In genomic region chr17:40548491-40548981, GRCh38 we compare ENCODE assay signal across 9 cellular contexts. TPM values are rescaled to one million over a fixed set of nuclear protein-coding genes. Genes with fewer than 3 reads are reported as not detected.
DNase-seq lines count a peak whose midpoint lies in the region; ATAC-seq, FAIRE-seq and TF ChIP-seq lines count a peak whose summit lies in the region.
"Had no signal": no experiment of that assay in that cellular context is flagged by ENCODE, and none has a peak within 500 bp of the region (broad histone marks: within the 10 kb centered on the region; RNA-seq: fewer than 3 reads in every experiment).

No MANE protein-coding gene starts in this region.

- CTCF ChIA-PET in HepG2 (lab: Yijun Ruan, JAX; ENCODE audit: low intra/inter-chr PET ratio, low total read pairs), result no interaction called here

- H4K20me1 ChIP-seq in HepG2 (ENCODE audit: insufficient read depth, low read length), result no peaks in the 10 kb centered on the region

- no peaks in the 10 kb centered on the region for H3K36me3 ChIP-seq in HepG2 (replicated peaks in 1 of 2; ENCODE audit: control insufficient read depth in 1 of 2, insufficient read depth in 2 of 2, low read length in 2 of 2)

- peak overlapping the region; percentile 90 for H3K4me2 ChIP-seq in HepG2 (ENCODE audit: low read depth, low read length)

- H3K9me3 ChIP-seq in HepG2 (ENCODE audit: low read length), result no peaks in the 10 kb centered on the region

- intact Hi-C loops in activated T-helper 2 cell treated with anti-CD3 and anti-CD28 coated beads, Interferon-gamma antibody, Interleukin-2, Interleukin-4, amounts not matched to agents 10 μg/mL and 5 μg/mL and 100 μg/mL, durations not matched to agents 14 hours and 24 hours and 36 hours (cut with micrococcal nuclease), result loop anchor here (10.0 kb wide), 1 partner anchor 856 kb away; no protein-coding TSS in a partner anchor
- intact Hi-C loops in HepG2 (cut with micrococcal nuclease; ENCODE audit: unreplicated experiment), result no loop called here

- TF ChIP-seq CTCF in HepG2 (CRISPR knock-in tag; IDR thresholded peaks at IDR 0.05), result no peak

- TF ChIP-seq EP300 in HepG2 (IDR thresholded peaks at IDR 0.05; ENCODE audit: low read depth in 2 of 2, low read length in 2 of 2) (no peak), HepG2 (CRISPR knock-in tag; IDR thresholded peaks at IDR 0.05; ENCODE audit: borderline replicate concordance) (no peak)

- no peaks in the 10 kb centered on the region for H3K79me2 ChIP-seq in HepG2 (ENCODE audit: insufficient read depth, low read length)

- no peak overlapping the region for H3K4me3 Mint-ChIP-seq in activated T-helper 2 cell treated with anti-CD3 and anti-CD28 coated beads, Interferon-gamma antibody, Interleukin-2, Interleukin-4, amounts not matched to agents 10 μg/mL and 5 μg/mL and 100 μg/mL, durations not matched to agents 14 hours and 24 hours and 36 hours (ENCODE audit: low read depth)
- peak overlapping the region in 1 of 2 donors; percentile 29 for H3K4me3 Mint-ChIP-seq in stimulated activated naive B cell treated with anti-CD40 and anti-IgM and Interleukin-4, amounts not matched to agents 10 μg/mL and 1 μg/mL and 100 μg/mL, for 72 hours

- peaks cover 34% of the 10 kb centered on the region for H3K36me3 Mint-ChIP-seq in activated T-helper 2 cell treated with anti-CD3 and anti-CD28 coated beads, Interferon-gamma antibody, Interleukin-2, Interleukin-4, amounts not matched to agents 10 μg/mL and 5 μg/mL and 100 μg/mL, durations not matched to agents 14 hours and 24 hours and 36 hours (ENCODE audit: low read depth)
- peaks cover 23 to 29% of the 10 kb centered on the region in 2 donors for H3K36me3 Mint-ChIP-seq in stimulated activated naive B cell treated with anti-CD40 and anti-IgM and Interleukin-4, amounts not matched to agents 10 μg/mL and 1 μg/mL and 100 μg/mL, for 72 hours

- no peaks in the 10 kb centered on the region for H3K27me3 ChIP-seq in HepG2 (ENCODE audit: control insufficient read depth in 1 of 2, insufficient read depth in 2 of 2, low read length in 2 of 2)

- TF ChIP-seq POLR2A in HepG2 (IDR thresholded peaks at IDR 0.05; ENCODE audit: insufficient read depth in 1 of 2, low read depth in 2 of 2, low read length in 2 of 2), result no peak

- no peak for FAIRE-seq in HepG2 (lab: Jason Lieb, UNC)

- peak overlapping the region; percentile 85 for H3K27ac ChIP-seq in HepG2 (ENCODE audit: extremely low read length, insufficient read depth, low read length)

- peaks cover 73% of the 10 kb centered on the region for H3K4me1 ChIP-seq in HepG2 (ENCODE audit: insufficient read depth, low read length)

- peaks cover 58% of the 10 kb centered on the region for H3K4me1 Mint-ChIP-seq in activated T-helper 2 cell treated with anti-CD3 and anti-CD28 coated beads, Interferon-gamma antibody, Interleukin-2, Interleukin-4, amounts not matched to agents 10 μg/mL and 5 μg/mL and 100 μg/mL, durations not matched to agents 14 hours and 24 hours and 36 hours (ENCODE audit: low read depth)
- peaks cover 76 to 95% of the 10 kb centered on the region in 2 donors for H3K4me1 Mint-ChIP-seq in stimulated activated naive B cell treated with anti-CD40 and anti-IgM and Interleukin-4, amounts not matched to agents 10 μg/mL and 1 μg/mL and 100 μg/mL, for 72 hours

- POLR2A ChIA-PET in HepG2 (lab: Yijun Ruan, JAX), result interaction anchor here (0.6 to 4.3 kb wide), 20 partner anchors 10 to 1140 kb away, joined by 3 to 106 read pairs (median 5); partner anchors contain the start of genes EIF1, IGFBP4, KRT19 and TOP2A

- no peak overlapping the region for H2AFZ ChIP-seq in HepG2 (ENCODE audit: low read length)

- 38% methylated on average over 9 of the region's 9 CpGs for WGBS in HepG2 (ENCODE audit: low lambda C conversion rate)

- peak overlapping the region; percentile 10 to 58 (median 16); a peak in 5 of 6 replicates for H3K4me3 ChIP-seq in HepG2 (replicated peaks in 1 of 3; ENCODE audit: insufficient read depth in 1 of 3, low read depth in 2 of 3, low read length in 3 of 3)

- ATAC-seq in HepG2 (no peak), GM19463 (IDR thresholded peaks at IDR 0.05; ENCODE audit: unreplicated experiment) (no peak), GM21576 (IDR thresholded peaks at IDR 0.05; ENCODE audit: unreplicated experiment) (no peak)
- ATAC-seq in stimulated activated naive B cell treated with anti-CD40 and anti-IgM and Interleukin-4, amounts not matched to agents 10 μg/mL and 1 μg/mL and 100 μg/mL, for 72 hours (replicated peaks), result no peak

- BruUV-seq in HepG2 (replicated peaks; lab: Mats Ljungman, UMichigan), result no TSS peak

- H3K9me3 Mint-ChIP-seq in activated T-helper 2 cell treated with anti-CD3 and anti-CD28 coated beads, Interferon-gamma antibody, Interleukin-2, Interleukin-4, amounts not matched to agents 10 μg/mL and 5 μg/mL and 100 μg/mL, durations not matched to agents 14 hours and 24 hours and 36 hours, result no peaks in the 10 kb centered on the region
- no peaks in the 10 kb centered on the region for H3K9me3 Mint-ChIP-seq in stimulated activated naive B cell treated with anti-CD40 and anti-IgM and Interleukin-4, amounts not matched to agents 10 μg/mL and 1 μg/mL and 100 μg/mL, for 72 hours

- peak overlapping the region; percentile 70 for H3K9ac ChIP-seq in HepG2 (ENCODE audit: insufficient read depth, low read depth, low read length)

- TF ChIP-seq RAD21 in HepG2 (CRISPR knock-in tag; IDR thresholded peaks at IDR 0.05), result no peak

- peak; percentile 67 for DNase-seq in NCI-H510A treated with DMSO at 0.1 percent for 48 hours (lab: John Stamatoyannopoulos, UW)
- DNase-seq in NCI-H510A (lab: John Stamatoyannopoulos, UW), result no peak
- DNase-seq in activated T-helper 2 cell treated with anti-CD3 and anti-CD28 coated beads, Interferon-gamma antibody, Interleukin-2, Interleukin-4, amounts not matched to agents 10 μg/mL and 5 μg/mL and 100 μg/mL, durations not matched to agents 14 hours and 24 hours and 36 hours (ENCODE audit: low spot score), result peak; percentile 6
- DNase-seq in HepG2 (ENCODE audit: low spot score), result no peak
- DNase-seq in stimulated activated naive B cell treated with anti-CD40 and anti-IgM and Interleukin-4, amounts not matched to agents 10 μg/mL and 1 μg/mL and 100 μg/mL, for 72 hours, result no peak
- no peak for DNase-seq in stimulated activated CD4-positive, alpha-beta T cell treated with anti-CD3 and anti-CD28 coated beads, Interleukin-15, amount 100 ng/mL, for 24 hours

- peak overlapping the region; percentile 32 for H3K27ac Mint-ChIP-seq in activated T-helper 2 cell treated with anti-CD3 and anti-CD28 coated beads, Interferon-gamma antibody, Interleukin-2, Interleukin-4, amounts not matched to agents 10 μg/mL and 5 μg/mL and 100 μg/mL, durations not matched to agents 14 hours and 24 hours and 36 hours
- H3K27ac Mint-ChIP-seq in stimulated activated naive B cell treated with anti-CD40 and anti-IgM and Interleukin-4, amounts not matched to agents 10 μg/mL and 1 μg/mL and 100 μg/mL, for 72 hours, result peak overlapping the region; percentile 52

- in situ Hi-C loops in HepG2 (cut with HindIII; ENCODE audit: extremely low pct_ligation_motif_present, low pct_unique_long_range_greater_than_20kb), result no loop called here

- no peaks in the 10 kb centered on the region for H3K27me3 Mint-ChIP-seq in activated T-helper 2 cell treated with anti-CD3 and anti-CD28 coated beads, Interferon-gamma antibody, Interleukin-2, Interleukin-4, amounts not matched to agents 10 μg/mL and 5 μg/mL and 100 μg/mL, durations not matched to agents 14 hours and 24 hours and 36 hours (ENCODE audit: low read depth)
- H3K27me3 Mint-ChIP-seq in stimulated activated naive B cell treated with anti-CD40 and anti-IgM and Interleukin-4, amounts not matched to agents 10 μg/mL and 1 μg/mL and 100 μg/mL, for 72 hours, result peaks cover 0 to 4% of the 10 kb centered on the region in 2 donors

RNA-seq across cellular contexts. Expression of gene CCR7, which starts 16.7 kb away (rescaled TPM):
- 367 and 374 TPM in 2 replicates for total RNA-seq in activated T-helper 2 cell treated with anti-CD3 and anti-CD28 coated beads, Interferon-gamma antibody, Interleukin-2, Interleukin-4, amounts not matched to agents 10 μg/mL and 5 μg/mL and 100 μg/mL, durations not matched to agents 14 hours and 24 hours and 36 hours
- total RNA-seq in HepG2 (2016; rRNA removed; fragmentation: Illumina TruSeq; extraction: Trizol), result 0.04 TPM in 1 of 2 replicates, not detected in the other
- total RNA-seq in HepG2 (2016; cell fraction: cytosol; rRNA removed; fragmentation: Illumina TruSeq; extraction: Trizol; ENCODE audit: low read depth), result not detected in 2 replicates
- total RNA-seq in HepG2 (2016; cell fraction: insoluble cytoplasmic fraction; rRNA removed; fragmentation: Illumina TruSeq; extraction: Trizol), result 0.09 TPM in 1 of 2 replicates, not detected in the other
- not detected in 2 replicates for total RNA-seq in HepG2 (2016; cell fraction: membrane; rRNA removed; fragmentation: Illumina TruSeq; extraction: Trizol)
- not detected in 2 replicates for total RNA-seq in HepG2 (2016; cell fraction: nucleus; rRNA removed; fragmentation: Illumina TruSeq; extraction: Trizol)
- 0.53 and 0.55 TPM in 2 replicates for polyA plus RNA-seq in HepG2 (2011; rRNA removed)
- polyA plus RNA-seq in HepG2 (2011; cell fraction: cytosol; rRNA removed), result 0.59 and 0.70 TPM in 2 replicates
- 0.31 and 1.1 TPM in 2 replicates for polyA plus RNA-seq in HepG2 (2011; cell fraction: nucleus; rRNA removed)
- 1.1 and 1.5 TPM in 2 replicates for polyA plus RNA-seq in HepG2 (2012)
- not detected in 2 replicates for polyA plus RNA-seq in HepG2 (2016; cell fraction: cytosol; fragmentation: Illumina TruSeq; extraction: Trizol; ENCODE audit: low read depth)
- not detected in 2 replicates for polyA plus RNA-seq in HepG2 (2016; cell fraction: insoluble cytoplasmic fraction; fragmentation: Illumina TruSeq; extraction: Trizol; ENCODE audit: low read depth)
- polyA plus RNA-seq in HepG2 (2016; cell fraction: membrane; fragmentation: Illumina TruSeq; extraction: Trizol; ENCODE audit: low read depth), result not detected in 2 replicates
- not detected in 2 replicates for polyA plus RNA-seq in HepG2 (2016; cell fraction: nucleus; fragmentation: Illumina TruSeq; extraction: Trizol; ENCODE audit: insufficient read depth, low read depth)
- polyA minus RNA-seq in HepG2 (2011; rRNA and poly(A)+ RNA removed; ENCODE audit: low replicate concordance), result 1.4 and 3.5 TPM in 2 replicates
- polyA minus RNA-seq in HepG2 (2011; cell fraction: cytosol; rRNA and poly(A)+ RNA removed), result 0.40 TPM in 1 of 2 replicates, not detected in the other
- 0.37 TPM in 1 of 2 replicates, not detected in the other for polyA minus RNA-seq in HepG2 (2011; cell fraction: nucleus; rRNA and poly(A)+ RNA removed)

RNA-seq across cellular contexts. Expression of gene TNS4, which starts 47.1 kb away (rescaled TPM):
- 8.7 and 9.0 TPM in 2 replicates for total RNA-seq in activated T-helper 2 cell treated with anti-CD3 and anti-CD28 coated beads, Interferon-gamma antibody, Interleukin-2, Interleukin-4, amounts not matched to agents 10 μg/mL and 5 μg/mL and 100 μg/mL, durations not matched to agents 14 hours and 24 hours and 36 hours
- total RNA-seq in HepG2 (2016; rRNA removed; fragmentation: Illumina TruSeq; extraction: Trizol), result 0.58 TPM in 2 replicates
- 0.18 and 0.20 TPM in 2 replicates for total RNA-seq in HepG2 (2016; cell fraction: cytosol; rRNA removed; fragmentation: Illumina TruSeq; extraction: Trizol; ENCODE audit: low read depth)
- 0.32 and 0.51 TPM in 2 replicates for total RNA-seq in HepG2 (2016; cell fraction: insoluble cytoplasmic fraction; rRNA removed; fragmentation: Illumina TruSeq; extraction: Trizol)
- total RNA-seq in HepG2 (2016; cell fraction: membrane; rRNA removed; fragmentation: Illumina TruSeq; extraction: Trizol), result 0.31 and 0.38 TPM in 2 replicates
- total RNA-seq in HepG2 (2016; cell fraction: nucleus; rRNA removed; fragmentation: Illumina TruSeq; extraction: Trizol), result 0.37 and 1.3 TPM in 2 replicates
- polyA plus RNA-seq in HepG2 (2011; rRNA removed), result 1.7 and 2.1 TPM in 2 replicates
- polyA plus RNA-seq in HepG2 (2011; cell fraction: cytosol; rRNA removed), result 0.69 and 1.3 TPM in 2 replicates
- polyA plus RNA-seq in HepG2 (2011; cell fraction: nucleus; rRNA removed), result 7.1 and 10.8 TPM in 2 replicates
- 0.37 and 0.42 TPM in 2 replicates for polyA plus RNA-seq in HepG2 (2012)
- polyA plus RNA-seq in HepG2 (2016; cell fraction: cytosol; fragmentation: Illumina TruSeq; extraction: Trizol; ENCODE audit: low read depth), result 0.20 and 0.22 TPM in 2 replicates
- polyA plus RNA-seq in HepG2 (2016; cell fraction: insoluble cytoplasmic fraction; fragmentation: Illumina TruSeq; extraction: Trizol; ENCODE audit: low read depth), result 1.3 and 2.3 TPM in 2 replicates
- 0.34 and 0.72 TPM in 2 replicates for polyA plus RNA-seq in HepG2 (2016; cell fraction: membrane; fragmentation: Illumina TruSeq; extraction: Trizol; ENCODE audit: low read depth)
- 4.4 and 6.8 TPM in 2 replicates for polyA plus RNA-seq in HepG2 (2016; cell fraction: nucleus; fragmentation: Illumina TruSeq; extraction: Trizol; ENCODE audit: insufficient read depth, low read depth)
- polyA minus RNA-seq in HepG2 (2011; rRNA and poly(A)+ RNA removed; ENCODE audit: low replicate concordance), result 7.4 and 24.1 TPM in 2 replicates
- 2.6 and 3.7 TPM in 2 replicates for polyA minus RNA-seq in HepG2 (2011; cell fraction: cytosol; rRNA and poly(A)+ RNA removed)
- polyA minus RNA-seq in HepG2 (2011; cell fraction: nucleus; rRNA and poly(A)+ RNA removed), result 4.0 and 6.1 TPM in 2 replicates
- total RNA-seq: A673 had no signal

Comparison
In these comparisons a context has a peak if more than half of its experiments do, and no peak if none do; other contexts are left out.
1. DNase-seq: peak in NCI-H510A treated with DMSO at 0.1 percent for 48 hours (single experiment) and activated T-helper 2 cell treated with anti-CD3 and anti-CD28 coated beads, Interferon-gamma antibody, Interleukin-2, Interleukin-4, amounts not matched to agents 10 μg/mL and 5 μg/mL and 100 μg/mL, durations not matched to agents 14 hours and 24 hours and 36 hours (single experiment); none in NCI-H510A (single experiment), HepG2 (single experiment), stimulated activated naive B cell treated with anti-CD40 and anti-IgM and Interleukin-4, amounts not matched to agents 10 μg/mL and 1 μg/mL and 100 μg/mL, for 72 hours (single experiment) and stimulated activated CD4-positive, alpha-beta T cell treated with anti-CD3 and anti-CD28 coated beads, Interleukin-15, amount 100 ng/mL, for 24 hours (single experiment).
2. RNA of gene CCR7, which starts 16.7 kb away (total RNA-seq): 367 to 374 TPM in activated T-helper 2 cell treated with anti-CD3 and anti-CD28 coated beads, Interferon-gamma antibody, Interleukin-2, Interleukin-4, amounts not matched to agents 10 μg/mL and 5 μg/mL and 100 μg/mL, durations not matched to agents 14 hours and 24 hours and 36 hours; 0.04 to 0.09 TPM in HepG2; every median in the first group is over 100 times any median in the second.